ENCODE assay signal across 29 cellular contexts in genomic region chr7:31663072-31663471, GRCh38. TPM values are rescaled to one million over a fixed set of nuclear protein-coding genes. Genes with fewer than 3 reads are reported as not detected.
DNase-seq lines count a peak whose midpoint lies in the region; ATAC-seq and FAIRE-seq lines count a peak whose summit lies in the region.
"Had no signal": no experiment of that assay in that cellular context is flagged by ENCODE, and none has a peak within 500 bp of the region (broad histone marks: within the 10 kb centered on the region; RNA-seq: fewer than 3 reads in every experiment).

No MANE protein-coding gene starts in this region.

- H3K9ac ChIP-seq in mesendoderm (ENCODE audit: low read length): no peak overlapping the region

- H3K27ac ChIP-seq in mesendoderm (ENCODE audit: low read depth, low read length): no peak overlapping the region
- H3K27ac ChIP-seq: adrenal gland, gastrocnemius medialis, left ventricle myocardium inferior, neutrophil, RWPE1, spleen, vagina had no signal

- no peaks in the 10 kb centered on the region for H3K36me3 ChIP-seq in mesendoderm (ENCODE audit: control insufficient read depth, insufficient read depth, low read length)
- H3K36me3 ChIP-seq: adrenal gland, gastrocnemius medialis, left ventricle myocardium inferior, neutrophil, spleen, vagina had no signal

- H3K4me2 ChIP-seq in mesendoderm (ENCODE audit: low read length): no peak overlapping the region

- no peak for FAIRE-seq in HTR-8/SVneo (lab: Jason Lieb, UNC)

- H3K4me3 ChIP-seq in mesendoderm (ENCODE audit: low read length): no peak overlapping the region
- H3K4me3 ChIP-seq: adrenal gland, gastrocnemius medialis, left ventricle myocardium inferior, mucosa of descending colon, spleen, vagina had no signal

- H3K79me1 ChIP-seq in mesendoderm (ENCODE audit: low read length): no peaks in the 10 kb centered on the region

- no peak overlapping the region for H2AK5ac ChIP-seq in mesendoderm (ENCODE audit: low read length)

- H4K8ac ChIP-seq in mesendoderm (ENCODE audit: low read depth, low read length): no peak overlapping the region

- no CpG with 5 or more reads among the region's 5 CpGs for WGBS in mesendoderm (ENCODE audit: extremely low coverage, insufficient coverage, low lambda C conversion rate)

- H2BK120ac ChIP-seq in mesendoderm (ENCODE audit: low read depth, low read length): no peak overlapping the region

- no peak overlapping the region for H4K5ac ChIP-seq in mesendoderm (ENCODE audit: low read length)

- H2BK5ac ChIP-seq in mesendoderm (ENCODE audit: low read length): no peak overlapping the region

- H3K56ac ChIP-seq in mesendoderm (ENCODE audit: low read length): no peak overlapping the region

- ATAC-seq in HG03571 (IDR thresholded peaks at IDR 0.05; ENCODE audit: unreplicated experiment): no peak
- ATAC-seq: gastrocnemius medialis, mucosa of descending colon had no signal

- H3K79me2 ChIP-seq in mesendoderm (ENCODE audit: control insufficient read depth, insufficient read depth, low read length): no peaks in the 10 kb centered on the region

- H3K18ac ChIP-seq in mesendoderm (ENCODE audit: low read length): peak overlapping the region; percentile 39

- H2BK15ac ChIP-seq in mesendoderm (replicated peaks; ENCODE audit: low read depth): no peak overlapping the region

- H3K23ac ChIP-seq in mesendoderm (ENCODE audit: low read length): no peak overlapping the region

- no peaks in the 10 kb centered on the region for H3K4me1 ChIP-seq in mesendoderm (ENCODE audit: control insufficient read depth, low read depth, low read length)
- H3K4me1 ChIP-seq: adrenal gland, gastrocnemius medialis, left ventricle myocardium inferior, vagina had no signal

- H3K4ac ChIP-seq in mesendoderm (ENCODE audit: low read depth, low read length): no peak overlapping the region

- H3K27me3 ChIP-seq in mesendoderm (ENCODE audit: insufficient read depth, low read length, poor library complexity): no peaks in the 10 kb centered on the region
- H3K27me3 ChIP-seq: adrenal gland, gastrocnemius medialis, spleen, vagina had no signal

- DNase-seq in NCI-H748 (lab: John Stamatoyannopoulos, UW; ENCODE audit: unreplicated experiment) (peak; percentile 15), NCI-H748 treated with DMSO at 0.1 percent for 48 hours (lab: John Stamatoyannopoulos, UW) (no peak), HT-29 (ENCODE audit: low spot score) (peak; percentile 31), ecto neural progenitor cell (ENCODE audit: low spot score) (peak; percentile 48), mesendoderm (peak; percentile 88), activated gamma-delta T cell treated with Interleukin-2 at 50 U/mL for 16 hours (no peak), HTR-8/SVneo (ENCODE audit: insufficient read length, low spot score) (no peak)
- DNase-seq: activated CD4-positive, alpha-beta T cell treated with anti-CD3 and anti-CD28 coated beads, Interleukin-2, amount 10 ng/mL, durations not matched to agents 7 days and 5 days; activated CD8-positive, alpha-beta memory T cell treated with anti-CD3 and anti-CD28 coated beads, Interleukin-2, amount 50 U/mL, for 4 hours; activated gamma-delta T cell; adrenal gland; C1 segment of cervical spinal cord; DMS153; erythroblast; gastrocnemius medialis; left ventricle myocardium inferior; mucosa of descending colon; NCI-H1417 treated with DMSO at 0.1 percent for 48 hours; NCI-H2171 treated with DMSO at 0.1 percent for 48 hours; spleen; stimulated activated CD4-positive, alpha-beta T cell treated with anti-CD3 and anti-CD28 coated beads, Interleukin-4, amount 100 ng/mL, for 4 hours had no signal

RNA-seq across cellular contexts. Expression of gene PPP1R17, which starts 23.9 kb away (rescaled TPM):
- total RNA-seq in HT-29 (2014; rRNA removed; shearing (Covaris generic)): not detected in 2 replicates
- 1.9 TPM for polyA plus RNA-seq in mesendoderm (2013, experiment 1 of 2)
- polyA plus RNA-seq in mesendoderm (2013, experiment 2 of 2): 1.6 TPM
- total RNA-seq: activated CD4-positive, alpha-beta T cell treated with anti-CD3 and anti-CD28 coated beads, Interleukin-2, amount 10 ng/mL, durations not matched to agents 7 days and 5 days; cardiac septum; dermis microvascular lymphatic vessel endothelial cell; gastrocnemius medialis; left ventricle myocardium inferior; mucosa of descending colon; renal cortical epithelial cell; subcutaneous adipose tissue; vagina had no signal

Comparison
In these comparisons a context has a peak if more than half of its experiments do, and no peak if none do; other contexts are left out.
1. DNase-seq: peak in NCI-H748 (single experiment), HT-29 (single experiment), ecto neural progenitor cell (single experiment) and mesendoderm (single experiment); none in NCI-H748 treated with DMSO at 0.1 percent for 48 hours (single experiment), activated gamma-delta T cell treated with Interleukin-2 at 50 U/mL for 16 hours (single experiment) and HTR-8/SVneo (single experiment).